In the genomic region with DNA sequence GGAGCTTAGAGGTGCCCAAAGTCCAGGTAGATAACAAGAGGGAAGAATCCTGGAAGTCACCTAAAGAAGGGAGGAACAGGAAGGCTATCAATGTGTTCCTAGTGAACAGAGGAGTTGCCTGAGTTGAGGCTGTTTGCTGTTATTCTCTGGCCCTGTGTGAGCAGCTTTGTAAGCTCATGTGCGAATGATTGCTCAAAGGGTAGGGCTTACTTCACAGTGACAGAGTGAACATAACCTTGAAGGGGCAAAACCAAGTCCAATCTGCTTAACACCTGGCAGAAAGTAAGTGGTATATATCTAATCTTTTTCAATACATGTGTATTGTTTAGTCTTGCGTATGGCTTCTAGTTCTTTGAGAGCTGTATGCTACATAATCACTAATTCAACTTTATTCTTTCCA, we compare ENCODE assay signal across 11 cellular contexts.
"Had no signal": no experiment of that assay in that cellular context is flagged by ENCODE, and none has a peak within 500 bp of the region (broad histone marks: within the 10 kb centered on the region; RNA-seq: fewer than 3 reads in every experiment).

No MANE protein-coding gene starts in this region.

- H3K9me3 ChIP-seq: HAP-1 had no signal

- FAIRE-seq: H1, H54 had no signal

- H3K9ac ChIP-seq: GM23248 had no signal

- H3K4me3 ChIP-seq: GM23248, GM23338, HAP-1 had no signal

- H3K4me1 ChIP-seq: HAP-1 had no signal

- ATAC-seq: GM23338, HCT116 had no signal

- H3K27ac ChIP-seq: GM23248 had no signal

- DNase-seq: GM23248, GOT3, H7, H9, HCEC 1CT, HFFc6 had no signal

- H2AFZ ChIP-seq: GM23248, GM23338 had no signal

- H3K4me2 ChIP-seq: GM23338 had no signal

- H3K36me3 ChIP-seq: HAP-1 had no signal
